In genomic region chr1:179996099-179996498, GRCh38 we compare ENCODE assay signal across 15 cellular contexts. TPM values are rescaled to one million over a fixed set of nuclear protein-coding genes. Genes with fewer than 3 reads are reported as not detected.
DNase-seq lines count a peak whose midpoint lies in the region; ATAC-seq, FAIRE-seq and TF ChIP-seq lines count a peak whose summit lies in the region.
"Had no signal": no experiment of that assay in that cellular context is flagged by ENCODE, and none has a peak within 500 bp of the region (broad histone marks: within the 10 kb centered on the region; RNA-seq: fewer than 3 reads in every experiment).

No MANE protein-coding gene starts in this region.

- no peaks in the 10 kb centered on the region for H3K79me2 ChIP-seq in HepG2 (ENCODE audit: insufficient read depth, low read length)

- POLR2A ChIA-PET in HepG2 (lab: Yijun Ruan, JAX) = no interaction called here

- H3K4me1 ChIP-seq in HepG2 (ENCODE audit: insufficient read depth, low read length) = no peaks in the 10 kb centered on the region

- peak; percentile 62 for ATAC-seq in GM19372 (IDR thresholded peaks at IDR 0.05; ENCODE audit: low read depth, unreplicated experiment)
- peak; percentile 81 for ATAC-seq in HG02623 (IDR thresholded peaks at IDR 0.05; ENCODE audit: unreplicated experiment)
- peak; percentile 53 for ATAC-seq in HG03460 (IDR thresholded peaks at IDR 0.05; ENCODE audit: unreplicated experiment)
- ATAC-seq in HepG2 = no peak
- ATAC-seq in HG03025 (IDR thresholded peaks at IDR 0.05; ENCODE audit: low FRiP score, unreplicated experiment) = no peak
- ATAC-seq: activated CD8-positive, alpha-beta T cell treated with anti-CD3 and anti-CD28 coated beads for 36 hours had no signal

- H3K9ac ChIP-seq in HepG2 (ENCODE audit: insufficient read depth, low read depth, low read length) = no peak overlapping the region

- no TSS peak for BruUV-seq in HepG2 (replicated peaks; lab: Mats Ljungman, UMichigan)

- no peak overlapping the region for H3K27ac ChIP-seq in HepG2 (ENCODE audit: extremely low read length, insufficient read depth, low read length)
- H3K27ac ChIP-seq in coronary artery = no peak overlapping the region
- H3K27ac ChIP-seq: hepatocyte, thoracic aorta had no signal

- no peak overlapping the region for H3K4me2 ChIP-seq in HepG2 (ENCODE audit: low read depth, low read length)
- H3K4me2 ChIP-seq: hepatocyte had no signal

- in situ Hi-C loops in GM13976 (cut with MboI; ENCODE audit: low sequenced_read_pairs, unreplicated experiment) = no loop called here
- in situ Hi-C loops in HepG2 (cut with HindIII; ENCODE audit: extremely low pct_ligation_motif_present, low pct_unique_long_range_greater_than_20kb) = no loop called here

- no peak for TF ChIP-seq RAD21 in HepG2 (CRISPR knock-in tag; IDR thresholded peaks at IDR 0.05)

- H3K27me3 ChIP-seq in HepG2 (ENCODE audit: control insufficient read depth in 1 of 2, insufficient read depth in 2 of 2, low read length in 2 of 2) = no peaks in the 10 kb centered on the region
- H3K27me3 ChIP-seq: hepatocyte had no signal

- no peaks in the 10 kb centered on the region for H3K9me3 ChIP-seq in HepG2 (ENCODE audit: low read length)
- H3K9me3 ChIP-seq: thoracic aorta had no signal

- intact Hi-C loops in HepG2 (cut with micrococcal nuclease; ENCODE audit: unreplicated experiment) = no loop called here

- DNase-seq in GM13976 (ENCODE audit: low spot score) (peak; percentile 27), HepG2 (ENCODE audit: low spot score) (no peak), coronary artery (ENCODE audit: low spot score) (no peak), NCI-H2029 (lab: John Stamatoyannopoulos, UW) (no peak)
- DNase-seq: activated CD8-positive, alpha-beta T cell treated with anti-CD3 and anti-CD28 coated beads for 36 hours; activated effector memory CD4-positive, alpha-beta T cell treated with anti-CD3 and anti-CD28 coated beads, Interleukin-2, amount 50 U/mL, for 16 hours; GDM1; HFFc6; NCI-H748 treated with DMSO at 0.1 percent for 48 hours had no signal

- no peak for TF ChIP-seq EP300 in HepG2 (IDR thresholded peaks at IDR 0.05; ENCODE audit: low read depth in 2 of 2, low read length in 2 of 2)
- TF ChIP-seq EP300 in HepG2 (CRISPR knock-in tag; IDR thresholded peaks at IDR 0.05; ENCODE audit: borderline replicate concordance) = no peak

- TF ChIP-seq POLR2A in HepG2 (IDR thresholded peaks at IDR 0.05; ENCODE audit: insufficient read depth in 1 of 2, low read depth in 2 of 2, low read length in 2 of 2) = no peak

- H4K20me1 ChIP-seq in HepG2 (ENCODE audit: insufficient read depth, low read length) = no peaks in the 10 kb centered on the region

- no peak for FAIRE-seq in HepG2 (lab: Jason Lieb, UNC)

- H2AFZ ChIP-seq in HepG2 (ENCODE audit: low read length) = no peak overlapping the region
- H2AFZ ChIP-seq: hepatocyte had no signal

- TF ChIP-seq CTCF in GM13976 (IDR thresholded peaks at IDR 0.05; ENCODE audit: borderline replicate concordance, control extremely low read depth, extremely low read depth, insufficient read depth, missing control alignments) = no peak
- no peak for TF ChIP-seq CTCF in HepG2 (CRISPR knock-in tag; IDR thresholded peaks at IDR 0.05)
- TF ChIP-seq CTCF in coronary artery (IDR thresholded peaks at IDR 0.05) = no peak

- 98% methylated on average over 1 of the region's 1 CpG for WGBS in HepG2 (ENCODE audit: low lambda C conversion rate)

- CTCF ChIA-PET in HepG2 (lab: Yijun Ruan, JAX; ENCODE audit: low intra/inter-chr PET ratio, low total read pairs) = no interaction called here

- H3K4me3 ChIP-seq in HepG2 (replicated peaks in 1 of 3; ENCODE audit: insufficient read depth in 1 of 3, low read depth in 2 of 3, low read length in 3 of 3) (no peak overlapping the region), coronary artery (no peak overlapping the region)
- H3K4me3 ChIP-seq: hepatocyte, thoracic aorta had no signal

- peaks cover 0 to 29% of the 10 kb centered on the region in 2 experiments; a peak in 4 of 5 replicates for H3K36me3 ChIP-seq in HepG2 (replicated peaks in 1 of 2; ENCODE audit: control insufficient read depth in 1 of 2, insufficient read depth in 2 of 2, low read length in 2 of 2)

TF ChIP-seq in HepG2, 621 proteins besides CTCF, POLR2A, EP300 and RAD21 (continues in another document):
- TF ChIP-seq ZXDC (CRISPR knock-in tag; IDR thresholded peaks at IDR 0.05) (no peak), ZC3H4 (CRISPR knock-in tag; IDR thresholded peaks at IDR 0.05; ENCODE audit: borderline replicate concordance) (no peak), ZNF720 (CRISPR knock-in tag; IDR thresholded peaks at IDR 0.05) (no peak), ZNF33B (CRISPR knock-in tag; IDR thresholded peaks at IDR 0.05) (no peak), ZFYVE20 (CRISPR knock-in tag; IDR thresholded peaks at IDR 0.05; ENCODE audit: borderline replicate concordance, low read depth) (no peak), ZBTB10 (CRISPR knock-in tag; IDR thresholded peaks at IDR 0.05; ENCODE audit: borderline replicate concordance) (no peak), ZNF446 (CRISPR knock-in tag; IDR thresholded peaks at IDR 0.05) (no peak), ZNF501 (CRISPR knock-in tag; IDR thresholded peaks at IDR 0.05) (no peak), CENPX (CRISPR knock-in tag; IDR thresholded peaks at IDR 0.05) (no peak)

RNA-seq across cellular contexts. Expression of gene CEP350, which starts 41.5 kb away (rescaled TPM):
- 35.9 and 46.6 TPM in 2 replicates for total RNA-seq in HepG2 (2016; rRNA removed; fragmentation: Illumina TruSeq; extraction: Trizol)
- total RNA-seq in HepG2 (2016; cell fraction: cytosol; rRNA removed; fragmentation: Illumina TruSeq; extraction: Trizol; ENCODE audit: low read depth) = 13.1 and 13.7 TPM in 2 replicates
- total RNA-seq in HepG2 (2016; cell fraction: insoluble cytoplasmic fraction; rRNA removed; fragmentation: Illumina TruSeq; extraction: Trizol) = 32.1 and 46.7 TPM in 2 replicates
- 15.1 and 16.1 TPM in 2 replicates for total RNA-seq in HepG2 (2016; cell fraction: membrane; rRNA removed; fragmentation: Illumina TruSeq; extraction: Trizol)
- total RNA-seq in HepG2 (2016; cell fraction: nucleus; rRNA removed; fragmentation: Illumina TruSeq; extraction: Trizol) = 45.6 and 46.3 TPM in 2 replicates
- 6.1 and 7.6 TPM in 2 replicates for polyA plus RNA-seq in HepG2 (2011; rRNA removed)
- polyA plus RNA-seq in HepG2 (2011; cell fraction: cytosol; rRNA removed) = 3.3 and 5.5 TPM in 2 replicates
- 5.1 and 6.1 TPM in 2 replicates for polyA plus RNA-seq in HepG2 (2011; cell fraction: nucleus; rRNA removed)
- 10.6 and 13.8 TPM in 2 replicates for polyA plus RNA-seq in HepG2 (2012)
- 0.24 and 0.28 TPM in 2 replicates for polyA plus RNA-seq in HepG2 (2016; cell fraction: cytosol; fragmentation: Illumina TruSeq; extraction: Trizol; ENCODE audit: low read depth)
- 13.0 and 15.4 TPM in 2 replicates for polyA plus RNA-seq in HepG2 (2016; cell fraction: insoluble cytoplasmic fraction; fragmentation: Illumina TruSeq; extraction: Trizol; ENCODE audit: low read depth)
- polyA plus RNA-seq in HepG2 (2016; cell fraction: membrane; fragmentation: Illumina TruSeq; extraction: Trizol; ENCODE audit: low read depth) = 1.1 TPM in 2 replicates
- polyA plus RNA-seq in HepG2 (2016; cell fraction: nucleus; fragmentation: Illumina TruSeq; extraction: Trizol; ENCODE audit: insufficient read depth, low read depth) = 17.2 and 17.7 TPM in 2 replicates
- 14.7 and 47.0 TPM in 2 replicates for polyA minus RNA-seq in HepG2 (2011; rRNA and poly(A)+ RNA removed; ENCODE audit: low replicate concordance)
- 26.8 and 27.3 TPM in 2 replicates for polyA minus RNA-seq in HepG2 (2011; cell fraction: cytosol; rRNA and poly(A)+ RNA removed)
- 52.7 and 66.4 TPM in 2 replicates for polyA minus RNA-seq in HepG2 (2011; cell fraction: nucleus; rRNA and poly(A)+ RNA removed)

Comparison
In these comparisons a context has a peak if more than half of its experiments do, and no peak if none do; other contexts are left out.
1. ATAC-seq: peak in GM19372 (single experiment), HG02623 (single experiment) and HG03460 (single experiment); none in HepG2 (single experiment) and HG03025 (single experiment).